In the genomic region with DNA sequence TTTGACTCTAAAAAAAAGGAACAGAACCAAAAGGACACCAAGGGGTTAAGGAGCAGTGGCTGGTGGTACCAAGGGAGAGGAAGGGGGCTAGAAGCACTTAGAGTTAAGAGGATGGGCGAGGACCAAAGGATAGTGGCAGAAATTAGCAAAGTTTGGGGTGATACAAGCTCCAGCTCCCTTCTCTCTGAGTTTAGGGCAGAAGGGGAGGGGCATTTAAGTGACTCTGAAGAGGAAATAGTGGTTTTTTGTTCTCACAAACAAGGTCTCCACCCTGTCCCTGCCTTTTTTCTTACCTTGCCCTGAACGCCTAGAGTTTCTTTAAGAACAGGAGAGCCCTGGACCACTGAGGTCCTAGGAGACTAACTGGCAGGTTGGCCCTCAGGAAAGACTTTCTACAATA, we compare ENCODE assay signal across 2 cellular contexts.
TF ChIP-seq lines count a peak whose summit lies in the region.

No MANE protein-coding gene starts in this region.

TF ChIP-seq in SK-N-SH, 30 proteins besides CTCF, POLR2A, EP300 and RAD21 (continued from another document):
- TF ChIP-seq USF2 (IDR thresholded peaks at IDR 0.05; ENCODE audit: borderline replicate concordance, low read depth, low read length), result no peak
- no peak for TF ChIP-seq TCF12 (IDR thresholded peaks at IDR 0.05)
- TF ChIP-seq RXRA (IDR thresholded peaks at IDR 0.05; ENCODE audit: borderline replicate concordance, low read depth), result no peak
- no peak for TF ChIP-seq TEAD4 (IDR thresholded peaks at IDR 0.05; ENCODE audit: borderline replicate concordance, insufficient read depth)
- no peak for TF ChIP-seq RCOR1 (IDR thresholded peaks at IDR 0.05; ENCODE audit: low read length)
- TF ChIP-seq EZH2phosphoT487 (IDR thresholded peaks at IDR 0.05; ENCODE audit: borderline replicate concordance, low read depth), result no peak
- no peak for TF ChIP-seq TAF1 (IDR thresholded peaks at IDR 0.05; ENCODE audit: borderline replicate concordance, low read depth, low read length)
- TF ChIP-seq SMC3 (IDR thresholded peaks at IDR 0.05; ENCODE audit: low read depth, low read length), result no peak
- TF ChIP-seq USF1 (IDR thresholded peaks at IDR 0.05; ENCODE audit: borderline replicate concordance, low read depth), result no peak
- no peak for TF ChIP-seq NRF1 (IDR thresholded peaks at IDR 0.05; ENCODE audit: low read depth, low read length)
- no peak for TF ChIP-seq IRF3 (IDR thresholded peaks at IDR 0.05; ENCODE audit: low read depth, low read length)
- no peak for TF ChIP-seq SIN3A (IDR thresholded peaks at IDR 0.05; ENCODE audit: borderline replicate concordance, low read depth, low read length)
- TF ChIP-seq CHD2 (IDR thresholded peaks at IDR 0.05; ENCODE audit: low read length, partially characterized antibody), result no peak
- TF ChIP-seq MEF2A (IDR thresholded peaks at IDR 0.05; ENCODE audit: borderline replicate concordance, low read depth), result no peak
- no peak for TF ChIP-seq FOXJ3 (CRISPR knock-in tag; IDR thresholded peaks at IDR 0.05)
- TF ChIP-seq REST (IDR thresholded peaks at IDR 0.05; ENCODE audit: low read depth, low read length), result no peak
- TF ChIP-seq YY1 (IDR thresholded peaks at IDR 0.05; ENCODE audit: low read depth), result no peak
- no peak for TF ChIP-seq ZBTB33 (IDR thresholded peaks at IDR 0.05; ENCODE audit: borderline replicate concordance, low read depth)
- TF ChIP-seq RFX5 (IDR thresholded peaks at IDR 0.05; ENCODE audit: low read length), result no peak

TF ChIP-seq in SK-N-SH treated with all-trans-retinoic acid at 6 μM for 48 hours, 23 proteins besides CTCF, POLR2A, EP300 and RAD21 (continued from another document):
- TF ChIP-seq, protein P1, sequence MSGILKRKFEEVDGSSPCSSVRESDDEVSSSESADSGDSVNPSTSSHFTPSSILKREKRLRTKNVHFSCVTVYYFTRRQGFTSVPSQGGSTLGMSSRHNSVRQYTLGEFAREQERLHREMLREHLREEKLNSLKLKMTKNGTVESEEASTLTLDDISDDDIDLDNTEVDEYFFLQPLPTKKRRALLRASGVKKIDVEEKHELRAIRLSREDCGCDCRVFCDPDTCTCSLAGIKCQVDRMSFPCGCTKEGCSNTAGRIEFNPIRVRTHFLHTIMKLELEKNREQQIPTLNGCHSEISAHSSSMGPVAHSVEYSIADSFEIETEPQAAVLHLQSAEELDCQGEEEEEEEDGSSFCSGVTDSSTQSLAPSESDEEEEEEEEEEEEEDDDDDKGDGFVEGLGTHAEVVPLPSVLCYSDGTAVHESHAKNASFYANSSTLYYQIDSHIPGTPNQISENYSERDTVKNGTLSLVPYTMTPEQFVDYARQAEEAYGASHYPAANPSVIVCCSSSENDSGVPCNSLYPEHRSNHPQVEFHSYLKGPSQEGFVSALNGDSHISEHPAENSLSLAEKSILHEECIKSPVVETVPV (CRISPR knock-in tag; IDR thresholded peaks at IDR 0.05), result no peak
- TF ChIP-seq PATZ1 (CRISPR knock-in tag; IDR thresholded peaks at IDR 0.05; ENCODE audit: borderline replicate concordance) (no peak), RARB (CRISPR knock-in tag; IDR thresholded peaks at IDR 0.05) (no peak), ISL1 (CRISPR knock-in tag; IDR thresholded peaks at IDR 0.05) (no peak), ZC3H10 (CRISPR knock-in tag; IDR thresholded peaks at IDR 0.05) (no peak), GLIS3 (CRISPR knock-in tag; IDR thresholded peaks at IDR 0.05) (no peak), ZNF8 (CRISPR knock-in tag; IDR thresholded peaks at IDR 0.05) (no peak), ESRRG (CRISPR knock-in tag; IDR thresholded peaks at IDR 0.05) (no peak), POU6F1 (CRISPR knock-in tag; IDR thresholded peaks at IDR 0.05; ENCODE audit: borderline replicate concordance, low read depth) (no peak), CSDC2 (CRISPR knock-in tag; IDR thresholded peaks at IDR 0.05) (no peak), ZFP30 (CRISPR knock-in tag; IDR thresholded peaks at IDR 0.05) (no peak), TCF4 (CRISPR knock-in tag; IDR thresholded peaks at IDR 0.05; ENCODE audit: borderline replicate concordance) (no peak), CREB5 (CRISPR knock-in tag; IDR thresholded peaks at IDR 0.05; ENCODE audit: low read depth) (no peak), OSR1 (CRISPR knock-in tag; IDR thresholded peaks at IDR 0.05) (no peak)
